ENCODE assay signal across 8 cellular contexts in the genomic region with DNA sequence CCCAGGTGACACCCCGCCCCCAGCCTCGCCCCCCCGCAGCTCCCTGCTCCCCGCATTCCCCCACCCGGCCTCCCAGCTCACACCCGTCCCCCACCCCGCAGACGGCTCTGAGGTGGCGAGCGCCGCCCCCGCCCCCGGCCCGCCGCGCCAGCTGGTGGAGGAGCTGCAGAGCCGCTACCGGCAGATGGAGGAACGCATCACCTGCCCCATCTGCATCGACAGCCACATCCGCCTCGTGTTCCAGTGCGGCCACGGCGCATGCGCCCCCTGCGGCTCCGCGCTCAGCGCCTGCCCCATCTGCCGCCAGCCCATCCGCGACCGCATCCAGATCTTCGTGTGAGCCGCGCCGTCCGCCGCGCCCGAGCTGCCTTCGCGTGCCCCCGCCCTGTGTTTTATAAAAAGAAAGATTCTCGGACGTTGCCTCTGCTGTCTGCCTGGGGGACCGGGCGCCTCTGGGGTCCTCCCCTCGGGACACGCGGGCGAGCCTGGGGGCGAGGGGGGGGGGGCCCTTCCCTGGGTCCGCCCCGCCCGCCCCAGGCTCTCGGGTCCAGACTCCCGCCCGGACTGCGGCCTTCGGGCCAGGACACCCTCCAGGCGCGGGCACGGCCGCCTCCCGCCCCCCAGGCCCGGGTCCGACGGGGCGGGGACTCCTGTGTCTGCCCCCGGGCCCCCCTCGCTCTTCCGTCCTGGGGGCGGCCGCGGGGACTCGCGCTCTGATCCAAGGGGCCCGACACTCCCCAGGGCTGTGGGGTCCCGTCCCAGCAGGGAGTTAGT. TPM values are rescaled to one million over a fixed set of nuclear protein-coding genes. Genes with fewer than 3 reads are reported as not detected.
DNase-seq lines count a peak whose midpoint lies in the region; ATAC-seq and TF ChIP-seq lines count a peak whose summit lies in the region.

No MANE protein-coding gene starts in this region.

- TF ChIP-seq RAD21 in SK-N-SH (IDR thresholded peaks at IDR 0.05; ENCODE audit: low read length), result no peak

- ATAC-seq in SK-N-SH treated with all-trans-retinoic acid at 6 μM for 48 hours (no peak), naive B cell (ENCODE audit: low read depth in 2 of 2) (peak; percentile 89 to 90)
- ATAC-seq in stimulated activated naive B cell treated with anti-CD40 and anti-IgM and Interleukin-4, amounts not matched to agents 10 μg/mL and 1 μg/mL and 100 μg/mL, for 72 hours (replicated peaks), result peak; percentile 85 to 91

- WGBS in SK-N-SH (ENCODE audit: low lambda C conversion rate), result 89% methylated on average over 58 of the region's 81 CpGs

- no peak overlapping the region for H3K9ac ChIP-seq in SK-N-SH
- H3K9ac ChIP-seq in duodenal mucosa (ENCODE audit: low read depth in 1 of 2, low read length in 2 of 2), result no peak overlapping the region

- H3K36me3 ChIP-seq in SK-N-SH (replicated peaks in 1 of 2; ENCODE audit: control insufficient read depth in 1 of 2, insufficient read depth in 2 of 2, low read length in 1 of 2), result peaks cover 0 to 3% of the 10 kb centered on the region in 2 experiments
- peaks cover 0 to 5% of the 10 kb centered on the region in 2 donors for H3K36me3 ChIP-seq in duodenal mucosa (ENCODE audit: control insufficient read depth in 1 of 2, insufficient read depth in 2 of 2, low read length in 2 of 2)

- peak overlapping the region; percentile 80 to 96 (median 91) for H3K4me3 Mint-ChIP-seq in naive B cell
- peak overlapping the region; percentile 81 to 82 for H3K4me3 Mint-ChIP-seq in stimulated activated naive B cell treated with anti-CD40 and anti-IgM and Interleukin-4, amounts not matched to agents 10 μg/mL and 1 μg/mL and 100 μg/mL, for 72 hours

- H3K9me3 ChIP-seq in SK-N-SH, result no peaks in the 10 kb centered on the region
- no peaks in the 10 kb centered on the region for H3K9me3 ChIP-seq in duodenal mucosa (ENCODE audit: control insufficient read depth in 1 of 2, low read length in 2 of 2)

- peaks cover 7 to 12% (median 7%) of the 10 kb centered on the region in 3 donors for H3K4me1 Mint-ChIP-seq in naive B cell
- peaks cover 4 to 5% of the 10 kb centered on the region in 2 donors for H3K4me1 Mint-ChIP-seq in stimulated activated naive B cell treated with anti-CD40 and anti-IgM and Interleukin-4, amounts not matched to agents 10 μg/mL and 1 μg/mL and 100 μg/mL, for 72 hours

- H3K27me3 Mint-ChIP-seq in naive B cell, result peaks cover 0 to 5% (median 4%) of the 10 kb centered on the region in 3 donors
- peaks cover 9 to 11% of the 10 kb centered on the region in 2 donors for H3K27me3 Mint-ChIP-seq in stimulated activated naive B cell treated with anti-CD40 and anti-IgM and Interleukin-4, amounts not matched to agents 10 μg/mL and 1 μg/mL and 100 μg/mL, for 72 hours

- no peaks in the 10 kb centered on the region for H4K20me1 ChIP-seq in SK-N-SH (ENCODE audit: insufficient read depth)

- DNase-seq in SK-N-SH, result peak; percentile 57
- peak; percentile 54 for DNase-seq in NCI-H1092 (lab: John Stamatoyannopoulos, UW)
- DNase-seq in activated CD4-positive, alpha-beta T cell treated with anti-CD3 and anti-CD28 coated beads, Interleukin-2, amount 50 U/mL, for 24 hours (ENCODE audit: low read depth in 1 of 2, low spot score in 1 of 2), result peak; percentile 77 to 85
- peak; percentile 96 for DNase-seq in naive B cell
- DNase-seq in stimulated activated naive B cell treated with anti-CD40 and anti-IgM and Interleukin-4, amounts not matched to agents 10 μg/mL and 1 μg/mL and 100 μg/mL, for 72 hours, result peak; percentile 87
- DNase-seq in GM03348 (ENCODE audit: low spot score), result no peak

- H2AFZ ChIP-seq in SK-N-SH (ENCODE audit: low read depth), result no peak overlapping the region

- H3K4me3 ChIP-seq in SK-N-SH (ENCODE audit: low read depth in 2 of 2, low read length in 1 of 2), result no peak overlapping the region
- H3K4me3 ChIP-seq in duodenal mucosa (ENCODE audit: low read depth in 1 of 2, low read length in 2 of 2), result peak overlapping the region in 1 of 2 donors; percentile 28

- H3K9me3 Mint-ChIP-seq in naive B cell, result peaks cover 0 to 2% (median 0%) of the 10 kb centered on the region in 7 donors
- peaks cover 0 to 2% of the 10 kb centered on the region in 2 donors for H3K9me3 Mint-ChIP-seq in stimulated activated naive B cell treated with anti-CD40 and anti-IgM and Interleukin-4, amounts not matched to agents 10 μg/mL and 1 μg/mL and 100 μg/mL, for 72 hours

- no peaks in the 10 kb centered on the region for H3K36me3 Mint-ChIP-seq in naive B cell
- H3K36me3 Mint-ChIP-seq in stimulated activated naive B cell treated with anti-CD40 and anti-IgM and Interleukin-4, amounts not matched to agents 10 μg/mL and 1 μg/mL and 100 μg/mL, for 72 hours, result peaks cover 3 to 4% of the 10 kb centered on the region in 2 donors

- no peak for TF ChIP-seq CTCF in SK-N-SH (IDR thresholded peaks at IDR 0.05)

- H3K27ac ChIP-seq in SK-N-SH (ENCODE audit: low read depth in 2 of 2, low read length in 1 of 2) (no peak overlapping the region), duodenal mucosa (ENCODE audit: low read depth, low read length) (peak overlapping the region; percentile 66)

- H3F3A ChIP-seq in SK-N-SH (replicated peaks; ENCODE audit: insufficient read depth), result no peaks in the 10 kb centered on the region

- TF ChIP-seq EP300 in SK-N-SH (IDR thresholded peaks at IDR 0.05; ENCODE audit: borderline replicate concordance in 1 of 2, low read depth in 1 of 2, low read length in 1 of 2), result no peak

- H3K79me2 ChIP-seq in SK-N-SH (ENCODE audit: insufficient read depth), result no peaks in the 10 kb centered on the region

- POLR2A ChIA-PET in SK-N-SH (lab: Yijun Ruan, JAX), result no interaction called here

- H3K4me2 ChIP-seq in SK-N-SH, result no peak overlapping the region

- H3K27me3 ChIP-seq in SK-N-SH (ENCODE audit: insufficient read depth) (no peaks in the 10 kb centered on the region), duodenal mucosa (ENCODE audit: control insufficient read depth in 1 of 2, insufficient read depth in 2 of 2, low read length in 2 of 2) (peaks cover 0 to 7% of the 10 kb centered on the region in 2 donors)

- no peaks in the 10 kb centered on the region for H3K9me2 ChIP-seq in SK-N-SH

- H3K4me1 ChIP-seq in SK-N-SH (ENCODE audit: control insufficient read depth in 1 of 2, insufficient read depth in 2 of 2, low read depth in 1 of 2, low read length in 1 of 2), result no peaks in the 10 kb centered on the region; a peak in 1 of 4 replicates
- peaks cover 6 to 12% of the 10 kb centered on the region in 2 donors for H3K4me1 ChIP-seq in duodenal mucosa (ENCODE audit: control insufficient read depth in 1 of 2, insufficient read depth in 2 of 2, low read length in 2 of 2)

- peak overlapping the region in 5 of 6 donors; percentile 81 to 98 (median 94) for H3K27ac Mint-ChIP-seq in naive B cell
- H3K27ac Mint-ChIP-seq in stimulated activated naive B cell treated with anti-CD40 and anti-IgM and Interleukin-4, amounts not matched to agents 10 μg/mL and 1 μg/mL and 100 μg/mL, for 72 hours, result peak overlapping the region; percentile 96

- CTCF ChIA-PET in SK-N-SH (lab: Yijun Ruan, JAX), result interaction anchor here (1.7 kb wide), 1 partner anchor 11 kb away, joined by 4 read pairs; no protein-coding TSS in a partner anchor

TF ChIP-seq in SK-N-SH, 30 proteins besides CTCF, POLR2A, EP300 and RAD21 (continues in another document):
- no peak for TF ChIP-seq YY1 (IDR thresholded peaks at IDR 0.05; ENCODE audit: low read depth)
- no peak for TF ChIP-seq RXRA (IDR thresholded peaks at IDR 0.05; ENCODE audit: borderline replicate concordance, low read depth)
- TF ChIP-seq JUND (IDR thresholded peaks at IDR 0.05), result no peak
- no peak for TF ChIP-seq USF1 (IDR thresholded peaks at IDR 0.05; ENCODE audit: borderline replicate concordance, low read depth)

TF ChIP-seq in SK-N-SH treated with all-trans-retinoic acid at 6 μM for 48 hours, 23 proteins besides CTCF, POLR2A, EP300 and RAD21 (continues in another document):
- no peak for TF ChIP-seq ZNF8 (CRISPR knock-in tag; IDR thresholded peaks at IDR 0.05)
- no peak for TF ChIP-seq ZNF70 (CRISPR knock-in tag; IDR thresholded peaks at IDR 0.05)
- no peak for TF ChIP-seq SNAI2 (CRISPR knock-in tag; IDR thresholded peaks at IDR 0.05)
- no peak for TF ChIP-seq ARNTL (CRISPR knock-in tag; IDR thresholded peaks at IDR 0.05; ENCODE audit: borderline replicate concordance, low read depth)
- no peak for TF ChIP-seq PPARA (CRISPR knock-in tag; IDR thresholded peaks at IDR 0.05; ENCODE audit: borderline replicate concordance)
- TF ChIP-seq TCF4 (CRISPR knock-in tag; IDR thresholded peaks at IDR 0.05; ENCODE audit: borderline replicate concordance), result no peak

RNA-seq across cellular contexts. Expression of gene MMP23B, which starts 1.6 kb away (rescaled TPM):
- polyA plus RNA-seq in SK-N-SH (2012; rRNA removed), result 0.96 and 1.2 TPM in 2 replicates
- polyA plus RNA-seq in SK-N-SH (2012; cell fraction: cytosol; rRNA removed), result 0.10 and 0.15 TPM in 2 replicates
- 9.6 and 17.1 TPM in 2 replicates for polyA plus RNA-seq in SK-N-SH (2012; cell fraction: nucleus; rRNA removed)
- polyA plus RNA-seq in naive B cell (ENCODE audit: low read depth in 6 of 6), result under 1 TPM in 4 of 6 donors, not detected in 2; 0.35 to 0.74 (median 0.53) TPM

RNA-seq across cellular contexts. Expression of gene MIB2, which starts 15.1 kb away (rescaled TPM):
- polyA plus RNA-seq in SK-N-SH (2012; rRNA removed), result 40.4 and 45.4 TPM in 2 replicates
- 9.2 and 14.6 TPM in 2 replicates for polyA plus RNA-seq in SK-N-SH (2012; cell fraction: cytosol; rRNA removed)
- 262 and 389 TPM in 2 replicates for polyA plus RNA-seq in SK-N-SH (2012; cell fraction: nucleus; rRNA removed)
- polyA plus RNA-seq in naive B cell (ENCODE audit: low read depth in 6 of 6), result 10 to 100 TPM; 11.0 to 20.6 (median 13.1) TPM

RNA-seq across cellular contexts. Expression of gene CDK11B, which starts 28.4 kb away (rescaled TPM):
- polyA plus RNA-seq in SK-N-SH (2012; rRNA removed) (11.3 and 15.0 TPM in 2 replicates), naive B cell (ENCODE audit: low read depth in 6 of 6) (10 to 100 TPM in 1 of 6 donors, 1 to 10 TPM in 5; 2.2 to 17.5 (median 8.4) TPM)
- 13.7 and 15.0 TPM in 2 replicates for polyA plus RNA-seq in SK-N-SH (2012; cell fraction: cytosol; rRNA removed)
- polyA plus RNA-seq in SK-N-SH (2012; cell fraction: nucleus; rRNA removed), result 31.3 and 32.9 TPM in 2 replicates

RNA-seq across cellular contexts. Expression of gene FNDC10, which starts 30.4 kb away (rescaled TPM):
- polyA plus RNA-seq in SK-N-SH (2012; rRNA removed) (4.8 and 6.7 TPM in 2 replicates), naive B cell (ENCODE audit: low read depth in 6 of 6) (under 1 TPM in 3 of 6 donors, not detected in 3; 0.13 to 0.75 (median 0.19) TPM)
- 2.4 and 5.1 TPM in 2 replicates for polyA plus RNA-seq in SK-N-SH (2012; cell fraction: cytosol; rRNA removed)
- 2.7 and 3.8 TPM in 2 replicates for polyA plus RNA-seq in SK-N-SH (2012; cell fraction: nucleus; rRNA removed)

RNA-seq across cellular contexts. Expression of gene SSU72, which starts 55.7 kb away (rescaled TPM):
- polyA plus RNA-seq in SK-N-SH (2012; rRNA removed), result 73.6 and 104 TPM in 2 replicates
- polyA plus RNA-seq in SK-N-SH (2012; cell fraction: cytosol; rRNA removed), result 90.3 and 97.8 TPM in 2 replicates
- polyA plus RNA-seq in SK-N-SH (2012; cell fraction: nucleus; rRNA removed), result 72.0 and 84.8 TPM in 2 replicates
- 100 to 1,000 TPM; 165 to 257 (median 213) TPM for polyA plus RNA-seq in naive B cell (ENCODE audit: low read depth in 6 of 6)
